19 cellular contexts compared by ENCODE assay signal in the genomic region with DNA sequence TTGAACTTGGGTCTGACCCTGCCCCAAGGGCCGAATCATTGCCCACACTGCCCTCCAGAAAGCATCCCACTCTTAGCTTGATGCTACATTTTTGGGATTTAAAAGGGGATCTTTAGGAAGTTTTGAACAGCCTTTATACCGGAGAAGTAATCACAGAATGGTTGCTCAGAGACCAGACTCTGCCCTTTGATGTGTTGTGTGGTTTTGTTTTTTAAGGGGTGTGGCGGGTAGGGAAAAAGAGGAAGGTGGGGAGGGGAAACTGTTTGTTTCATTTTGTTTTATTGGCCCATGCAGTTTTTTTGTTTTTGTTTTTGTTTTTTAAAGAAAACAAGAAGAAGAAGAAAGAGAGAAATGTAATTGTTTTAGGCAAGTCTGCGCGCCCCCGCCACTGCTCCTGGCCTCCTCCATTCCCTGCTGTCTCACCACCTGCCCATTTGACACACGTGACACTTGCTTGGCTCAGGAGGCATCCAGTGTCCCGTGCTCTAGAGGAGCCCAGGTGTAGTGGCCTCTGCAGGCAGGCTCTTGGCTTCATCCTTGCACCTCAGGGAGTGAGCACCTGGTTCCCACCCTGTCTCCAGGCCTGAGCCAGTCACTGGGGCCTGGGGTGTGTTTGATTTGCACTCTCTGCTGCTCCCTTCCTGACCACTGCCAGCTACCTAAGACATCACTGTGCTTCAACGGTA. TPM values are rescaled to one million over a fixed set of nuclear protein-coding genes. Genes with fewer than 3 reads are reported as not detected.
DNase-seq lines count a peak whose midpoint lies in the region; ATAC-seq and TF ChIP-seq lines count a peak whose summit lies in the region.
"Had no signal": no experiment of that assay in that cellular context is flagged by ENCODE, and none has a peak within 500 bp of the region (broad histone marks: within the 10 kb centered on the region; RNA-seq: fewer than 3 reads in every experiment).

No MANE protein-coding gene starts in this region.

- H3K27ac Mint-ChIP-seq in activated CD4-positive, alpha-beta memory T cell treated with anti-CD3 and anti-CD28 coated beads, Interleukin-2, amount 10 ng/mL, durations not matched to agents 7 days and 5 days = peak overlapping the region; percentile 32
- no peak overlapping the region for H3K27ac Mint-ChIP-seq in activated CD4-positive, alpha-beta memory T cell treated with anti-CD3 and anti-CD28 coated beads for 36 hours
- H3K27ac Mint-ChIP-seq in IgD-negative memory B cell (peak overlapping the region in 2 of 3 donors; percentile 21 to 70), T-helper 17 cell (peak overlapping the region; percentile 81)
- H3K27ac Mint-ChIP-seq: activated T-cell treated with anti-CD3 and anti-CD28 coated beads, Interleukin-2, amount 50 U/mL, for 72 hours; natural killer cell treated with Interleukin-12 subunit alpha and Interleukin-12 subunit beta and Interleukin-15 and Interleukin-18, amount 100 ng/mL, for 72 hours had no signal

- H3K4me1 Mint-ChIP-seq in activated CD4-positive, alpha-beta memory T cell treated with anti-CD3 and anti-CD28 coated beads, Interleukin-2, amount 10 ng/mL, durations not matched to agents 7 days and 5 days = peaks cover 30% of the 10 kb centered on the region
- peaks cover 33% of the 10 kb centered on the region for H3K4me1 Mint-ChIP-seq in activated CD4-positive, alpha-beta memory T cell treated with anti-CD3 and anti-CD28 coated beads for 36 hours (ENCODE audit: low read depth)
- H3K4me1 Mint-ChIP-seq in IgD-negative memory B cell (peaks cover 13 to 19% (median 18%) of the 10 kb centered on the region in 3 donors), T-helper 17 cell (peaks cover 42% of the 10 kb centered on the region)

- ATAC-seq in T-helper 17 cell = peak; percentile 72
- peak; percentile 12 for ATAC-seq in mucosa of descending colon
- no peak for ATAC-seq in GM18868 (IDR thresholded peaks at IDR 0.05; ENCODE audit: unreplicated experiment)
- no peak for ATAC-seq in GM19035 (IDR thresholded peaks at IDR 0.05; ENCODE audit: unreplicated experiment)
- ATAC-seq: natural killer cell treated with Interleukin-12 subunit alpha and Interleukin-12 subunit beta and Interleukin-15 and Interleukin-18, amount 100 ng/mL, for 72 hours had no signal

- POLR2A ChIA-PET in activated CD4-positive, alpha-beta memory T cell treated with anti-CD3 and anti-CD28 coated beads, Interleukin-2, amount 10 ng/mL, durations not matched to agents 7 days and 5 days (lab: Charles Lee) = no interaction called here
- POLR2A ChIA-PET in activated CD4-positive, alpha-beta memory T cell treated with anti-CD3 and anti-CD28 coated beads for 36 hours (lab: Charles Lee) = interaction anchor here (1.1 kb wide), 1 partner anchor 25 kb away, joined by 3 read pairs; no protein-coding TSS in a partner anchor

- no peaks in the 10 kb centered on the region for H3K4me1 ChIP-seq in mucosa of descending colon (ENCODE audit: low read depth)
- H3K4me1 ChIP-seq: testis had no signal

- no peak for DNase-seq in activated CD4-positive, alpha-beta memory T cell treated with anti-CD3 and anti-CD28 coated beads, Interleukin-2, amount 10 ng/mL, durations not matched to agents 7 days and 5 days
- no peak for DNase-seq in activated CD4-positive, alpha-beta memory T cell treated with anti-CD3 and anti-CD28 coated beads for 36 hours
- DNase-seq in T-helper 17 cell (no peak), mucosa of descending colon (no peak), iPS-NIHi7 (ENCODE audit: extremely low spot score) (no peak)
- DNase-seq: activated CD4-positive, alpha-beta T cell treated with anti-CD3 and anti-CD28 coated beads for 4 hours; activated T-cell treated with anti-CD3 and anti-CD28 coated beads, Interleukin-2, amount 50 U/mL, for 72 hours; effector CD8-positive, alpha-beta T cell; IMR-90; mammary epithelial cell; NCI-H1105 treated with DMSO at 0.1 percent for 48 hours; NCI-H226; stimulated activated CD4-positive, alpha-beta T cell treated with anti-CD3 and anti-CD28 coated beads, Interleukin-4, amount 100 ng/mL, for 1 hour; testis had no signal

- H3K9me3 Mint-ChIP-seq in activated CD4-positive, alpha-beta memory T cell treated with anti-CD3 and anti-CD28 coated beads, Interleukin-2, amount 10 ng/mL, durations not matched to agents 7 days and 5 days = no peaks in the 10 kb centered on the region
- H3K9me3 Mint-ChIP-seq in activated CD4-positive, alpha-beta memory T cell treated with anti-CD3 and anti-CD28 coated beads for 36 hours = no peaks in the 10 kb centered on the region
- H3K9me3 Mint-ChIP-seq in IgD-negative memory B cell = peaks cover 0 to 2% (median 0%) of the 10 kb centered on the region in 3 donors
- H3K9me3 Mint-ChIP-seq: activated T-cell treated with anti-CD3 and anti-CD28 coated beads, Interleukin-2, amount 50 U/mL, for 72 hours; natural killer cell treated with Interleukin-12 subunit alpha and Interleukin-12 subunit beta and Interleukin-15 and Interleukin-18, amount 100 ng/mL, for 72 hours had no signal

- peaks cover 4% of the 10 kb centered on the region for H3K27me3 Mint-ChIP-seq in activated CD4-positive, alpha-beta memory T cell treated with anti-CD3 and anti-CD28 coated beads, Interleukin-2, amount 10 ng/mL, durations not matched to agents 7 days and 5 days
- H3K27me3 Mint-ChIP-seq in activated CD4-positive, alpha-beta memory T cell treated with anti-CD3 and anti-CD28 coated beads for 36 hours = no peaks in the 10 kb centered on the region
- H3K27me3 Mint-ChIP-seq in IgD-negative memory B cell (no peaks in the 10 kb centered on the region), T-helper 17 cell (no peaks in the 10 kb centered on the region)
- H3K27me3 Mint-ChIP-seq: natural killer cell treated with Interleukin-12 subunit alpha and Interleukin-12 subunit beta and Interleukin-15 and Interleukin-18, amount 100 ng/mL, for 72 hours had no signal

- TF ChIP-seq CTCF in mucosa of descending colon (IDR thresholded peaks at IDR 0.05) = no peak

- no peak overlapping the region for H3K4me3 ChIP-seq in mucosa of descending colon
- H3K4me3 ChIP-seq: testis had no signal

- intact Hi-C loops in activated CD4-positive, alpha-beta memory T cell treated with anti-CD3 and anti-CD28 coated beads for 36 hours (cut with micrococcal nuclease) = no loop called here
- intact Hi-C loops in mucosa of descending colon (cut with DNase I, micrococcal nuclease) = no loop called here

- no peaks in the 10 kb centered on the region for H3K36me3 ChIP-seq in mucosa of descending colon (ENCODE audit: low read depth)

- CTCF ChIA-PET in activated CD4-positive, alpha-beta memory T cell treated with anti-CD3 and anti-CD28 coated beads, Interleukin-2, amount 10 ng/mL, durations not matched to agents 7 days and 5 days (lab: Charles Lee) = interaction anchor here (2.1 kb wide), 1 partner anchor 24 kb away, joined by 7 read pairs; no protein-coding TSS in a partner anchor
- CTCF ChIA-PET in activated CD4-positive, alpha-beta memory T cell treated with anti-CD3 and anti-CD28 coated beads for 36 hours (lab: Charles Lee) = no interaction called here

- no peak overlapping the region for H3K4me3 Mint-ChIP-seq in activated CD4-positive, alpha-beta memory T cell treated with anti-CD3 and anti-CD28 coated beads, Interleukin-2, amount 10 ng/mL, durations not matched to agents 7 days and 5 days
- H3K4me3 Mint-ChIP-seq in activated CD4-positive, alpha-beta memory T cell treated with anti-CD3 and anti-CD28 coated beads for 36 hours = no peak overlapping the region
- H3K4me3 Mint-ChIP-seq in IgD-negative memory B cell (peak overlapping the region in 2 of 4 donors; percentile 45 to 93), T-helper 17 cell (peak overlapping the region; percentile 59)
- H3K4me3 Mint-ChIP-seq: natural killer cell treated with Interleukin-12 subunit alpha and Interleukin-12 subunit beta and Interleukin-15 and Interleukin-18, amount 100 ng/mL, for 72 hours had no signal

- H3K9me3 ChIP-seq in T-helper 17 cell (ENCODE audit: control insufficient read depth, low read length, poor library complexity, severe bottlenecking) (no peaks in the 10 kb centered on the region), mucosa of descending colon (no peaks in the 10 kb centered on the region)
- H3K9me3 ChIP-seq: testis had no signal

- no peaks in the 10 kb centered on the region for H3K36me3 Mint-ChIP-seq in activated CD4-positive, alpha-beta memory T cell treated with anti-CD3 and anti-CD28 coated beads, Interleukin-2, amount 10 ng/mL, durations not matched to agents 7 days and 5 days (ENCODE audit: low read depth)
- H3K36me3 Mint-ChIP-seq in activated CD4-positive, alpha-beta memory T cell treated with anti-CD3 and anti-CD28 coated beads for 36 hours = no peaks in the 10 kb centered on the region
- H3K36me3 Mint-ChIP-seq in IgD-negative memory B cell (no peaks in the 10 kb centered on the region), T-helper 17 cell (ENCODE audit: low read depth) (no peaks in the 10 kb centered on the region)
- H3K36me3 Mint-ChIP-seq: natural killer cell treated with Interleukin-12 subunit alpha and Interleukin-12 subunit beta and Interleukin-15 and Interleukin-18, amount 100 ng/mL, for 72 hours had no signal

RNA-seq across cellular contexts. Expression of gene GNAO1, which starts 35.7 kb away (rescaled TPM):
- 1 to 10 TPM; 1.8 to 2.3 TPM for total RNA-seq in activated CD4-positive, alpha-beta memory T cell treated with anti-CD3 and anti-CD28 coated beads, Interleukin-2, amount 10 ng/mL, durations not matched to agents 7 days and 5 days
- 1 to 10 TPM; 1.3 to 1.4 TPM for total RNA-seq in activated CD4-positive, alpha-beta memory T cell treated with anti-CD3 and anti-CD28 coated beads for 36 hours
- 0.58 TPM for polyA plus RNA-seq in IgD-negative memory B cell
- 1 to 10 TPM; 7.0 to 7.2 TPM for total RNA-seq in T-helper 17 cell
- 100 to 1,000 TPM in 1 of 3 donors, 1 to 10 TPM in 2; 8.3 to 113 (median 9.8) TPM for total RNA-seq in mucosa of descending colon
- total RNA-seq: bronchial epithelial cell had no signal

Comparison
In these comparisons a context has a peak if more than half of its experiments do, and no peak if none do; other contexts are left out.
1. ATAC-seq: peak in T-helper 17 cell (single experiment) and mucosa of descending colon (single experiment); none in GM18868 (single experiment) and GM19035 (single experiment).